17 cellular contexts compared by ENCODE assay signal in the genomic region with DNA sequence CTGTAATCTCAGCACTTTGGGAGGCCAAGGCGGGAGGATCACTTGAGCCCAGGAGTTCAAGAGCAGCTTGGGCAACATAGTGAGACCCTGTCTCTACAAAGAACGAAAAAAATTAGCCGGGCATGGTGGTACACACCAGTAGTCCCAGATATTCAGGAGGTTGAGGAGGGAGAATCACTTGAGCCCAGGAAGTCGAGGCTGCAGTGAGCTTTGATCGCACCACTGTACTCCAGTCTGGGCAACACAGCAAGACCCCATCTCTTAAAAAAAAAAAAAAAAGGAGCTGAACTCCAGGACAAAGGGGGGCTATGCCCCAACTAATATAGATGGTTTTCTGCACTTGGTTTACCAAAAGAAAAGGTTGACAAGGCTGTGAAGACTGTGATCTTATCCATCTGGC.
A peak's percentile ranks its signal among the peaks of the same experiment; 100 is the strongest.
DNase-seq lines count a peak whose midpoint lies in the region; ATAC-seq and TF ChIP-seq lines count a peak whose summit lies in the region.
"Had no signal": no experiment of that assay in that cellular context is flagged by ENCODE, and none has a peak within 500 bp of the region (broad histone marks: within the 10 kb centered on the region; RNA-seq: fewer than 3 reads in every experiment).

No MANE protein-coding gene starts in this region.

- H3K4me1 Mint-ChIP-seq in activated CD4-positive, alpha-beta memory T cell treated with anti-CD3 and anti-CD28 coated beads, Interleukin-2, amount 10 ng/mL, durations not matched to agents 7 days and 5 days, result peaks cover 79% of the 10 kb centered on the region
- peaks cover 61% of the 10 kb centered on the region for H3K4me1 Mint-ChIP-seq in activated CD4-positive, alpha-beta memory T cell treated with anti-CD3 and anti-CD28 coated beads for 36 hours (ENCODE audit: low read depth)
- peaks cover 41% of the 10 kb centered on the region for H3K4me1 Mint-ChIP-seq in activated T-helper 17 cell treated with anti-CD3 and anti-CD28 coated beads, Interleukin-2, amount 50 U/mL, for 72 hours

- no peak for TF ChIP-seq POLR2A in GM18505 (IDR thresholded peaks at IDR 0.05; ENCODE audit: borderline replicate concordance, extremely low read depth, insufficient read depth, insufficient read length)

- H3K9me3 Mint-ChIP-seq in activated CD4-positive, alpha-beta memory T cell treated with anti-CD3 and anti-CD28 coated beads, Interleukin-2, amount 10 ng/mL, durations not matched to agents 7 days and 5 days, result no peaks in the 10 kb centered on the region
- H3K9me3 Mint-ChIP-seq in activated CD4-positive, alpha-beta memory T cell treated with anti-CD3 and anti-CD28 coated beads for 36 hours, result no peaks in the 10 kb centered on the region
- no peaks in the 10 kb centered on the region for H3K9me3 Mint-ChIP-seq in activated T-helper 17 cell treated with anti-CD3 and anti-CD28 coated beads, Interleukin-2, amount 50 U/mL, for 72 hours
- H3K9me3 Mint-ChIP-seq: activated B cell treated with CpG ODN at 0.5 μM for 24 hours had no signal

- H3K36me3 Mint-ChIP-seq in activated CD4-positive, alpha-beta memory T cell treated with anti-CD3 and anti-CD28 coated beads, Interleukin-2, amount 10 ng/mL, durations not matched to agents 7 days and 5 days (ENCODE audit: low read depth), result peaks cover 5% of the 10 kb centered on the region
- H3K36me3 Mint-ChIP-seq in activated CD4-positive, alpha-beta memory T cell treated with anti-CD3 and anti-CD28 coated beads for 36 hours, result peaks cover 2% of the 10 kb centered on the region
- H3K36me3 Mint-ChIP-seq in activated T-helper 17 cell treated with anti-CD3 and anti-CD28 coated beads, Interleukin-2, amount 50 U/mL, for 72 hours (ENCODE audit: low read depth), result no peaks in the 10 kb centered on the region

- no peak for ATAC-seq in DND-41 (ENCODE audit: insufficient read depth, low read depth)
- no peak for ATAC-seq in activated T-helper 17 cell treated with anti-CD3 and anti-CD28 coated beads, Interleukin-2, amount 50 U/mL, for 72 hours (replicated peaks)
- ATAC-seq in GM18505 (IDR thresholded peaks at IDR 0.05; ENCODE audit: unreplicated experiment), result no peak
- ATAC-seq in GM18502 (IDR thresholded peaks at IDR 0.05; ENCODE audit: poor library complexity, unreplicated experiment), result no peak
- ATAC-seq: esophagus mucosa, mucosa of descending colon had no signal

- intact Hi-C loops in activated CD4-positive, alpha-beta memory T cell treated with anti-CD3 and anti-CD28 coated beads for 36 hours (cut with micrococcal nuclease), result loop anchor here (1.0 to 10.0 kb wide), 3 partner anchors 81 to 564 kb away; no protein-coding TSS in a partner anchor

- H3K4me3 Mint-ChIP-seq in activated CD4-positive, alpha-beta memory T cell treated with anti-CD3 and anti-CD28 coated beads, Interleukin-2, amount 10 ng/mL, durations not matched to agents 7 days and 5 days, result peak overlapping the region; percentile 69
- no peak overlapping the region for H3K4me3 Mint-ChIP-seq in activated CD4-positive, alpha-beta memory T cell treated with anti-CD3 and anti-CD28 coated beads for 36 hours
- peak overlapping the region; percentile 90 for H3K4me3 Mint-ChIP-seq in activated T-helper 17 cell treated with anti-CD3 and anti-CD28 coated beads, Interleukin-2, amount 50 U/mL, for 72 hours

- peak overlapping the region; percentile 92 for H3K27ac Mint-ChIP-seq in activated CD4-positive, alpha-beta memory T cell treated with anti-CD3 and anti-CD28 coated beads, Interleukin-2, amount 10 ng/mL, durations not matched to agents 7 days and 5 days
- H3K27ac Mint-ChIP-seq in activated CD4-positive, alpha-beta memory T cell treated with anti-CD3 and anti-CD28 coated beads for 36 hours, result no peak overlapping the region
- H3K27ac Mint-ChIP-seq in activated T-helper 17 cell treated with anti-CD3 and anti-CD28 coated beads, Interleukin-2, amount 50 U/mL, for 72 hours, result peak overlapping the region; percentile 87

- peak overlapping the region; percentile 87 for H3K27ac ChIP-seq in DND-41 (ENCODE audit: low read length)
- peak overlapping the region; percentile 89 for H3K27ac ChIP-seq in skeletal muscle tissue (ENCODE audit: low read depth, low read length)

- peaks cover 73% of the 10 kb centered on the region for H3K4me1 ChIP-seq in DND-41 (ENCODE audit: insufficient read depth, low read length)
- H3K4me1 ChIP-seq in skeletal muscle tissue (ENCODE audit: control insufficient read depth in 3 of 3, insufficient read depth in 3 of 3, low read length in 3 of 3), result peaks cover 70 to 72% (median 71%) of the 10 kb centered on the region in 3 donors

- no peaks in the 10 kb centered on the region for H3K27me3 Mint-ChIP-seq in activated CD4-positive, alpha-beta memory T cell treated with anti-CD3 and anti-CD28 coated beads, Interleukin-2, amount 10 ng/mL, durations not matched to agents 7 days and 5 days
- no peaks in the 10 kb centered on the region for H3K27me3 Mint-ChIP-seq in activated CD4-positive, alpha-beta memory T cell treated with anti-CD3 and anti-CD28 coated beads for 36 hours
- no peaks in the 10 kb centered on the region for H3K27me3 Mint-ChIP-seq in activated T-helper 17 cell treated with anti-CD3 and anti-CD28 coated beads, Interleukin-2, amount 50 U/mL, for 72 hours

- H3K4me3 ChIP-seq in DND-41 (ENCODE audit: low read depth in 1 of 2, low read length in 2 of 2), result peak overlapping the region in 1 of 2 experiments; percentile 46; a peak in 2 of 4 replicates
- H3K4me3 ChIP-seq in skeletal muscle tissue (ENCODE audit: low read length in 3 of 3), result no peak overlapping the region
- H3K4me3 ChIP-seq: ascending aorta, coronary artery, mucosa of descending colon had no signal

- POLR2A ChIA-PET in activated CD4-positive, alpha-beta memory T cell treated with anti-CD3 and anti-CD28 coated beads, Interleukin-2, amount 10 ng/mL, durations not matched to agents 7 days and 5 days (lab: Charles Lee), result interaction anchor here (0.8 to 3.3 kb wide), 7 partner anchors 12 to 593 kb away, joined by 3 to 15 read pairs (median 9); a partner anchor contains a TSS
- POLR2A ChIA-PET in activated CD4-positive, alpha-beta memory T cell treated with anti-CD3 and anti-CD28 coated beads for 36 hours (lab: Charles Lee), result interaction anchor here (1.1 kb wide), 1 partner anchor 101 kb away, joined by 3 read pairs; a partner anchor contains a TSS

- CTCF ChIA-PET in activated CD4-positive, alpha-beta memory T cell treated with anti-CD3 and anti-CD28 coated beads, Interleukin-2, amount 10 ng/mL, durations not matched to agents 7 days and 5 days (lab: Charles Lee), result interaction anchor here (0.6 to 6.9 kb wide), 9 partner anchors 12 to 371 kb away, joined by 3 to 82 read pairs (median 5); no protein-coding TSS in a partner anchor
- CTCF ChIA-PET in activated CD4-positive, alpha-beta memory T cell treated with anti-CD3 and anti-CD28 coated beads for 36 hours (lab: Charles Lee), result interaction anchor here (1.1 to 7.0 kb wide), 5 partner anchors 11 to 313 kb away, joined by 3 to 48 read pairs (median 5); no protein-coding TSS in a partner anchor

- no peak for DNase-seq in activated CD4-positive, alpha-beta memory T cell treated with anti-CD3 and anti-CD28 coated beads, Interleukin-2, amount 10 ng/mL, durations not matched to agents 7 days and 5 days
- no peak for DNase-seq in activated CD4-positive, alpha-beta memory T cell treated with anti-CD3 and anti-CD28 coated beads for 36 hours
- no peak for DNase-seq in DND-41
- no peak for DNase-seq in NCI-H2107 treated with DMSO at 0.1 percent for 48 hours (lab: John Stamatoyannopoulos, UW; ENCODE audit: unreplicated experiment)
- DNase-seq: activated B cell treated with CpG ODN at 0.5 μM for 24 hours, NCI-H187 treated with DMSO at 0.1 percent for 48 hours, NCI-H510A treated with DMSO at 0.1 percent for 48 hours, OCI-M1 had no signal

- H3K36me3 ChIP-seq in DND-41 (ENCODE audit: insufficient read depth, low read length) (no peaks in the 10 kb centered on the region; the same call in 1 of the 2 replicates), skeletal muscle tissue (ENCODE audit: control insufficient read depth in 3 of 3, insufficient read depth in 3 of 3, low read length in 3 of 3) (peaks cover 8 to 21% (median 19%) of the 10 kb centered on the region in 3 donors)

- peak overlapping the region; percentile 48; the same call in 1 of the 2 replicates for H2AFZ ChIP-seq in DND-41 (ENCODE audit: low read depth, low read length)

- H3K4me2 ChIP-seq in DND-41 (ENCODE audit: insufficient read depth, low read length), result peak overlapping the region; percentile 62
- H3K4me2 ChIP-seq: SK-N-SH had no signal

- no peak for TF ChIP-seq CTCF in DND-41 (IDR thresholded peaks at IDR 0.05; ENCODE audit: borderline replicate concordance, extremely low read depth, low read length, poor library complexity, severe bottlenecking)

- H4K20me1 ChIP-seq in DND-41 (ENCODE audit: insufficient read depth, low read length), result no peaks in the 10 kb centered on the region

- H3K9ac ChIP-seq in DND-41 (ENCODE audit: low read depth, low read length) (peak overlapping the region; percentile 57), skeletal muscle tissue (ENCODE audit: low read depth in 1 of 3, low read length in 3 of 3) (peak overlapping the region in 1 of 3 donors; percentile 78)
- H3K9ac ChIP-seq: SK-N-SH had no signal

- no peaks in the 10 kb centered on the region for H3K9me3 ChIP-seq in DND-41 (ENCODE audit: insufficient read depth, low read length, severe bottlenecking)
- no peaks in the 10 kb centered on the region for H3K9me3 ChIP-seq in skeletal muscle tissue (ENCODE audit: control insufficient read depth in 3 of 3, low read length in 3 of 3)
- H3K9me3 ChIP-seq: ascending aorta, mucosa of descending colon, SK-N-SH had no signal

- H3K27me3 ChIP-seq in DND-41 (ENCODE audit: insufficient read depth, low read length, poor library complexity) (no peaks in the 10 kb centered on the region), skeletal muscle tissue (ENCODE audit: control insufficient read depth in 3 of 3, insufficient read depth in 3 of 3, low read length in 3 of 3) (no peaks in the 10 kb centered on the region)
- H3K27me3 ChIP-seq: ascending aorta had no signal

- H3K79me2 ChIP-seq in DND-41 (ENCODE audit: insufficient read depth, low read length), result no peaks in the 10 kb centered on the region
